ENCODE assay signal across 16 cellular contexts in the genomic region with DNA sequence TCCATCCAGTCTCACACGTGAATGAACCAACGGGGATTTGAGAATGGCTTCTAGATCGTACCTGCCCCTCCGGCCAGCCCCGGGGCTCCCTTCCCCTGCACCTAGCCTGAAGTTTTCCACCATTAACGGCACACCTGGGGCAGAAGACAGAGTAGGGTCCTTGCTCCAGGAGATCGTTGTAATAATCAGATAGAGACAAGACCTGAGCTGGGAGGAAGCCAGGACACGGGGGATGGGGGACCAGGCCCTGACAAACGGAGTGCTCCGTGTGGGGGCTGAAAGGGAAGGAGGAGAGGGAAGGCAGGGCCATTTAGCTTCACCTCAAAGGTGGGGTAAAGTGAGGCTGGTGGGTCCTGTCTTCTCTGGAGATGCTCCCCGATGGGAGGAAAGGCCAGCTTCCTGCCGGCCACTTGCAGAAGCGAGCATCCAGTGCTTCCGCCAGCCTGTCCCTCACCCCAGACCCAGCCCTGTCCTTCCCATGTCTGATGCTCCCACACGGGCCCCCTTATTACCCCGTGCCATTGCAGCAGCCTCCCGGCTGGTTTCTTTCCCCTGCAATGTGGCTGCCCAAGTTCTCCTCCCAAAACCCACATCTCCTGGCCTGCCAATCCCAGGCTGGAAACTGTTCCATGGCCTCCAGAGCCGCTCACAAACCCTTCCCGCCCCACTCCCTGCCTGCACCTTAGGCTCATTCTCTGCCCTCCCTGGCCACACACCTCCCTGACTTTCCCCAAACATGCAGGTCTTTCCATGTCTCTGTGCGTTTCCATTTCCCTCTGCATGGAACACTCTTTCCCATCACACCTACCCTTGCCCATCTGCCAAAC.
DNase-seq lines count a peak whose midpoint lies in the region; ATAC-seq, FAIRE-seq and TF ChIP-seq lines count a peak whose summit lies in the region.
"Had no signal": no experiment of that assay in that cellular context is flagged by ENCODE, and none has a peak within 500 bp of the region (broad histone marks: within the 10 kb centered on the region; RNA-seq: fewer than 3 reads in every experiment).

No MANE protein-coding gene starts in this region.

- H3K4me1 Mint-ChIP-seq in natural killer cell (peaks cover 10 to 12% of the 10 kb centered on the region in 2 donors), nephron progenitor cell (peaks cover 44% of the 10 kb centered on the region), CD14-positive monocyte (peaks cover 9% of the 10 kb centered on the region)
- peaks cover 3 to 6% of the 10 kb centered on the region in 2 donors for H3K4me1 Mint-ChIP-seq in natural killer cell treated with Interleukin-12 subunit alpha and Interleukin-12 subunit beta and Interleukin-15 and Interleukin-18, amount 100 ng/mL, for 72 hours (ENCODE audit: low read depth in 2 of 2)

- no peaks in the 10 kb centered on the region for H3K9me3 Mint-ChIP-seq in natural killer cell
- no peaks in the 10 kb centered on the region for H3K9me3 Mint-ChIP-seq in natural killer cell treated with Interleukin-12 subunit alpha and Interleukin-12 subunit beta and Interleukin-15 and Interleukin-18, amount 100 ng/mL, for 72 hours
- peaks cover 31% of the 10 kb centered on the region for H3K9me3 Mint-ChIP-seq in nephron progenitor cell
- H3K9me3 Mint-ChIP-seq in CD14-positive monocyte = peaks cover 0 to 15% (median 9%) of the 10 kb centered on the region in 7 donors

- no peak for TF ChIP-seq CTCF in natural killer cell (IDR thresholded peaks at IDR 0.05)
- TF ChIP-seq CTCF in nephron progenitor cell (IDR thresholded peaks at IDR 0.05) = no peak
- no peak for TF ChIP-seq CTCF in CD14-positive monocyte (IDR thresholded peaks at IDR 0.05)

- H3K36me3 Mint-ChIP-seq in natural killer cell (no peaks in the 10 kb centered on the region), nephron progenitor cell (ENCODE audit: low read depth) (peaks cover 5% of the 10 kb centered on the region), CD14-positive monocyte (no peaks in the 10 kb centered on the region)
- H3K36me3 Mint-ChIP-seq in natural killer cell treated with Interleukin-12 subunit alpha and Interleukin-12 subunit beta and Interleukin-15 and Interleukin-18, amount 100 ng/mL, for 72 hours = no peaks in the 10 kb centered on the region
- H3K36me3 Mint-ChIP-seq: CD8-positive, alpha-beta memory T cell had no signal

- no peak for DNase-seq in natural killer cell
- no peak for DNase-seq in natural killer cell treated with Interleukin-12 subunit alpha and Interleukin-12 subunit beta and Interleukin-15 and Interleukin-18, amount 100 ng/mL, for 72 hours (ENCODE audit: low spot score)
- DNase-seq in nephron progenitor cell = no peak
- no peak for DNase-seq in urothelium cell line (ENCODE audit: low spot score)
- DNase-seq in T-helper 9 cell = no peak
- DNase-seq in CD14-positive monocyte (ENCODE audit: low spot score) = no peak
- no peak for DNase-seq in HPDE6-E6E7 (ENCODE audit: extremely low spot score)
- DNase-seq: activated CD4-positive, alpha-beta T cell treated with anti-CD3 and anti-CD28 coated beads, Interleukin-2, amount 50 U/mL, for 48 hours; CD8-positive, alpha-beta memory T cell; kidney glomerular epithelial cell; NCI-H2029 treated with DMSO at 0.1 percent for 48 hours; NCI-H510A; RPMI8226 had no signal

- H3K4me3 Mint-ChIP-seq in natural killer cell (peak overlapping the region; percentile 25), nephron progenitor cell (peak overlapping the region; percentile 83), CD14-positive monocyte (peak overlapping the region in 1 of 2 donors; percentile 29)
- H3K4me3 Mint-ChIP-seq in natural killer cell treated with Interleukin-12 subunit alpha and Interleukin-12 subunit beta and Interleukin-15 and Interleukin-18, amount 100 ng/mL, for 72 hours = no peak overlapping the region

- H3K27me3 Mint-ChIP-seq in natural killer cell (ENCODE audit: low read depth in 2 of 2) (no peaks in the 10 kb centered on the region), nephron progenitor cell (ENCODE audit: low read depth, poor library complexity) (peaks cover 42% of the 10 kb centered on the region), CD14-positive monocyte (ENCODE audit: low read depth in 3 of 3) (peaks cover 20 to 43% (median 22%) of the 10 kb centered on the region in 3 donors)
- peaks cover 3 to 8% of the 10 kb centered on the region in 2 donors for H3K27me3 Mint-ChIP-seq in natural killer cell treated with Interleukin-12 subunit alpha and Interleukin-12 subunit beta and Interleukin-15 and Interleukin-18, amount 100 ng/mL, for 72 hours

- intact Hi-C loops in natural killer cell (cut with micrococcal nuclease) = no loop called here
- intact Hi-C loops in CD14-positive monocyte (cut with micrococcal nuclease) = loop anchor here in 1 of 2 donors (10.0 kb wide), 1 partner anchor 698 kb away; no protein-coding TSS in a partner anchor

- FAIRE-seq in urothelium cell line (lab: Jason Lieb, UNC) = peak; percentile 71
- FAIRE-seq: colon had no signal

- H3K27ac ChIP-seq in cingulate gyrus (ENCODE audit: low read depth, low read length) = peak overlapping the region; percentile 92
- H3K27ac ChIP-seq: HL-60 had no signal

- H3K27ac Mint-ChIP-seq in natural killer cell (no peak overlapping the region), nephron progenitor cell (peak overlapping the region; percentile 47), CD14-positive monocyte (peak overlapping the region in 1 of 7 donors; percentile 15)
- no peak overlapping the region for H3K27ac Mint-ChIP-seq in natural killer cell treated with Interleukin-12 subunit alpha and Interleukin-12 subunit beta and Interleukin-15 and Interleukin-18, amount 100 ng/mL, for 72 hours

- no peak for ATAC-seq in natural killer cell
- no peak for ATAC-seq in natural killer cell treated with Interleukin-12 subunit alpha and Interleukin-12 subunit beta and Interleukin-15 and Interleukin-18, amount 100 ng/mL, for 72 hours
